In genomic region chr17:8189041-8189710, GRCh38 we compare ENCODE assay signal across 6 cellular contexts.
ATAC-seq lines count a peak whose summit lies in the region.

No MANE protein-coding gene starts in this region.

- H3K4me3 ChIP-seq in muscle layer of colon (ENCODE audit: low read depth in 1 of 2, low read length in 2 of 2) = peak overlapping the region; percentile 78 to 94

- peaks cover 42% of the 10 kb centered on the region for H3K4me1 ChIP-seq in muscle layer of colon (ENCODE audit: insufficient read depth, low read length)

- ATAC-seq in HG03354 (IDR thresholded peaks at IDR 0.05; ENCODE audit: poor library complexity, severe bottlenecking, unreplicated experiment) = peak; percentile 0
- no peak for ATAC-seq in HG03442 (IDR thresholded peaks at IDR 0.05; ENCODE audit: unreplicated experiment)
- ATAC-seq in GM21529 (IDR thresholded peaks at IDR 0.05; ENCODE audit: unreplicated experiment) = no peak
- ATAC-seq in GM18858 (IDR thresholded peaks at IDR 0.05; ENCODE audit: unreplicated experiment) = no peak

- H3K27ac ChIP-seq in angular gyrus (ENCODE audit: low read depth, low read length) = peak overlapping the region; percentile 96
- H3K27ac ChIP-seq in muscle layer of colon (ENCODE audit: low read depth, low read length) = peak overlapping the region; percentile 89

- no peaks in the 10 kb centered on the region for H3K36me3 ChIP-seq in muscle layer of colon (ENCODE audit: insufficient read depth, low read length)

- no peaks in the 10 kb centered on the region for H3K27me3 ChIP-seq in muscle layer of colon (ENCODE audit: control insufficient read depth in 1 of 2, insufficient read depth in 2 of 2, low read length in 2 of 2)

- H3K9ac ChIP-seq in muscle layer of colon (ENCODE audit: low read length) = peak overlapping the region; percentile 1

- no peaks in the 10 kb centered on the region for H3K9me3 ChIP-seq in muscle layer of colon (ENCODE audit: low read length)
